Comparison of ENCODE assay signal across 9 cellular contexts in genomic region chr20:21102252-21102609, GRCh38. TPM values are rescaled to one million over a fixed set of nuclear protein-coding genes. Genes with fewer than 3 reads are reported as not detected.
A peak's percentile ranks its signal among the peaks of the same experiment; 100 is the strongest.
DNase-seq lines count a peak whose midpoint lies in the region; ATAC-seq, FAIRE-seq and TF ChIP-seq lines count a peak whose summit lies in the region.
"Had no signal": no experiment of that assay in that cellular context is flagged by ENCODE, and none has a peak within 500 bp of the region (broad histone marks: within the 10 kb centered on the region; RNA-seq: fewer than 3 reads in every experiment).

No MANE protein-coding gene starts in this region.

- peak overlapping the region in 3 of 4 donors; percentile 51 to 62 (median 56) for H3K4me3 ChIP-seq in Peyer's patch

- DNase-seq in GM10248 (ENCODE audit: extremely low spot score) = peak; percentile 52
- DNase-seq in Peyer's patch = peak in 1 of 3 donors; percentile 51
- DNase-seq in head of caudate nucleus = peak in 38 of 42 donors; percentile 22 to 81 (median 56)
- DNase-seq in pons (ENCODE audit: low spot score) = peak; percentile 80
- DNase-seq in urothelium cell line (ENCODE audit: low spot score) = no peak
- no peak for DNase-seq in DMS 273 (lab: John Stamatoyannopoulos, UW; ENCODE audit: unreplicated experiment)

- no peaks in the 10 kb centered on the region for H3K36me3 ChIP-seq in Peyer's patch

- FAIRE-seq in urothelium cell line (lab: Jason Lieb, UNC) = no peak

- intact Hi-C loops in head of caudate nucleus (cut with DNase I) = no loop called here

- POLR2A ChIA-PET in GM10248 (lab: Yijun Ruan, JAX) = no interaction called here

- H3K27me3 ChIP-seq in Peyer's patch = peaks cover 0 to 78% of the 10 kb centered on the region in 2 donors

- CTCF ChIA-PET in GM10248 (lab: Yijun Ruan, JAX) = interaction anchor here (1.2 to 2.1 kb wide), 5 partner anchors 11 to 403 kb away, joined by 3 to 9 read pairs (median 3); partner anchors contain the start of gene KIZ

- H3K9me3 ChIP-seq in Peyer's patch = no peaks in the 10 kb centered on the region

- TF ChIP-seq POLR2A in Peyer's patch (IDR thresholded peaks at IDR 0.05) = no peak

- TF ChIP-seq CTCF in GM10248 (IDR thresholded peaks at IDR 0.05; ENCODE audit: control extremely low read depth, extremely low read depth, low read depth, missing control alignments) (no peak), Peyer's patch (IDR thresholded peaks at IDR 0.05) (no peak)

- no peak overlapping the region for H3K27ac ChIP-seq in Peyer's patch

- ATAC-seq in GM19467 (IDR thresholded peaks at IDR 0.05; ENCODE audit: unreplicated experiment) (no peak), GM18498 (IDR thresholded peaks at IDR 0.05; ENCODE audit: unreplicated experiment) (no peak)

- peaks cover 0 to 50% (median 12%) of the 10 kb centered on the region in 4 donors for H3K4me1 ChIP-seq in Peyer's patch

RNA-seq across cellular contexts. Expression of gene LINC00237, which starts 3.9 kb away (rescaled TPM):
- not detected for total RNA-seq in Peyer's patch
- total RNA-seq: T-helper 2 cell treated with Interferon-gamma antibody and Interleukin-4, amounts not matched to agents 100 ng/mL and 5 ng/mL, for 36 hours had no signal

RNA-seq across cellular contexts. Expression of gene KIZ, which starts 23.7 kb away (rescaled TPM):
- total RNA-seq in Peyer's patch = 10 to 100 TPM; 31.3 to 79.4 (median 50.8) TPM

Comparison
In these comparisons a context has a peak if more than half of its experiments do, and no peak if none do; other contexts are left out.
1. DNase-seq: peak in GM10248 (single experiment), head of caudate nucleus (38 of 42) and pons (single experiment); none in urothelium cell line (single experiment) and DMS 273 (single experiment).